In genomic region chr11:116427903-116428637, GRCh38 we compare ENCODE assay signal across 1 cellular context.
TF ChIP-seq lines count a peak whose summit lies in the region.

No MANE protein-coding gene starts in this region.

TF ChIP-seq in HepG2, 621 proteins besides CTCF, POLR2A, EP300 and RAD21 (continued from another document):
- TF ChIP-seq RERE (CRISPR knock-in tag; IDR thresholded peaks at IDR 0.05; ENCODE audit: low read depth), result no peak
- peak; percentile 84 for TF ChIP-seq GATAD2A (CRISPR knock-in tag; IDR thresholded peaks at IDR 0.05)
- TF ChIP-seq ZFP90 (CRISPR knock-in tag; IDR thresholded peaks at IDR 0.05; ENCODE audit: borderline replicate concordance), result no peak
- no peak; the same call in 1 of the 2 replicates for TF ChIP-seq BCL6 (CRISPR knock-in tag; IDR thresholded peaks at IDR 0.05)
- TF ChIP-seq MIXL1 (CRISPR knock-in tag; IDR thresholded peaks at IDR 0.05), result peak; percentile 25; the same call in 1 of the 2 replicates
- no peak for TF ChIP-seq ZNF441 (CRISPR knock-in tag; IDR thresholded peaks at IDR 0.05; ENCODE audit: borderline replicate concordance)
- TF ChIP-seq MEIS2 (CRISPR knock-in tag; IDR thresholded peaks at IDR 0.05), result peak; percentile 33; the same call in 1 of the 2 replicates
- peak; percentile 37; the same call in 1 of the 2 replicates for TF ChIP-seq RXRB (CRISPR knock-in tag; IDR thresholded peaks at IDR 0.05; ENCODE audit: borderline replicate concordance)
- TF ChIP-seq RFXAP (CRISPR knock-in tag; IDR thresholded peaks at IDR 0.05; ENCODE audit: borderline replicate concordance), result no peak
- peak; percentile 21; the same call in 1 of the 2 replicates for TF ChIP-seq BCL3 (CRISPR knock-in tag; IDR thresholded peaks at IDR 0.05)
- 0 out of 2 replicates have a peak, but pooled peaks have one; percentile 13 for TF ChIP-seq ZNF768 (CRISPR knock-in tag; IDR thresholded peaks at IDR 0.05)
- TF ChIP-seq DPF2 (CRISPR knock-in tag; IDR thresholded peaks at IDR 0.05; ENCODE audit: borderline replicate concordance, low read depth), result peak; percentile 19; the same call in 1 of the 2 replicates
- TF ChIP-seq CCDC6 (CRISPR knock-in tag; IDR thresholded peaks at IDR 0.05), result peak; percentile 73; the same call in 1 of the 2 replicates
- no peak for TF ChIP-seq SOX6 (IDR thresholded peaks at IDR 0.05)
- TF ChIP-seq SOX6 (CRISPR knock-in tag; IDR thresholded peaks at IDR 0.05), result peak; percentile 95
- TF ChIP-seq AHR (CRISPR knock-in tag; IDR thresholded peaks at IDR 0.05), result peak; percentile 7; the same call in 1 of the 2 replicates
- TF ChIP-seq DDIT3 (CRISPR knock-in tag; IDR thresholded peaks at IDR 0.05), result no peak
- TF ChIP-seq FOXM1 (CRISPR knock-in tag; IDR thresholded peaks at IDR 0.05), result no peak
- peak; percentile 38 for TF ChIP-seq MTA1 (CRISPR knock-in tag; IDR thresholded peaks at IDR 0.05; ENCODE audit: borderline replicate concordance)
- TF ChIP-seq ZZZ3 (CRISPR knock-in tag; IDR thresholded peaks at IDR 0.05; ENCODE audit: borderline replicate concordance), result no peak
- TF ChIP-seq MTERF4 (CRISPR knock-in tag; IDR thresholded peaks at IDR 0.05), result no peak
- TF ChIP-seq ZSCAN22 (CRISPR knock-in tag; IDR thresholded peaks at IDR 0.05), result no peak
- no peak for TF ChIP-seq ZNF33B (CRISPR knock-in tag; IDR thresholded peaks at IDR 0.05)
- TF ChIP-seq ZNF605 (CRISPR knock-in tag; IDR thresholded peaks at IDR 0.05), result peak; percentile 45; the same call in 1 of the 2 replicates
- TF ChIP-seq MBD4 (IDR thresholded peaks at IDR 0.05; ENCODE audit: borderline replicate concordance, low read length), result no peak
- TF ChIP-seq RXRA (CRISPR knock-in tag; IDR thresholded peaks at IDR 0.05), result peak; percentile 56
- peak; percentile 39; the same call in 1 of the 2 replicates for TF ChIP-seq NCOA1 (CRISPR knock-in tag; IDR thresholded peaks at IDR 0.05)
- TF ChIP-seq DR1 (CRISPR knock-in tag; IDR thresholded peaks at IDR 0.05), result 0 out of 2 replicates have a peak, but pooled peaks have one; percentile 13
- peak; percentile 91 for TF ChIP-seq PATZ1 (CRISPR knock-in tag; IDR thresholded peaks at IDR 0.05)
- no peak for TF ChIP-seq ATAD3A (CRISPR knock-in tag; IDR thresholded peaks at IDR 0.05)
- TF ChIP-seq POLR2AphosphoS5 (IDR thresholded peaks at IDR 0.05; ENCODE audit: low read depth, low read length), result peak; percentile 71
- no peak for TF ChIP-seq ETS1 (CRISPR knock-in tag; IDR thresholded peaks at IDR 0.05)
- peak; percentile 15; the same call in 1 of the 2 replicates for TF ChIP-seq FOXA3 (CRISPR knock-in tag; IDR thresholded peaks at IDR 0.05)
- TF ChIP-seq ZSCAN30 (CRISPR knock-in tag; IDR thresholded peaks at IDR 0.05), result no peak
- peak; percentile 35 for TF ChIP-seq HDAC2 (CRISPR knock-in tag; IDR thresholded peaks at IDR 0.05)
- no peak; the same call in 1 of the 2 replicates for TF ChIP-seq REPIN1 (CRISPR knock-in tag; IDR thresholded peaks at IDR 0.05; ENCODE audit: borderline replicate concordance, low read depth)
- TF ChIP-seq ZBTB40 (IDR thresholded peaks at IDR 0.05), result no peak
- peak; percentile 35; the same call in 1 of the 2 replicates for TF ChIP-seq ZBTB40 (CRISPR knock-in tag; IDR thresholded peaks at IDR 0.05)
- peak; percentile 100 for TF ChIP-seq ZNF792 (CRISPR knock-in tag; IDR thresholded peaks at IDR 0.05)
